30 cellular contexts compared by ENCODE assay signal in the genomic region with DNA sequence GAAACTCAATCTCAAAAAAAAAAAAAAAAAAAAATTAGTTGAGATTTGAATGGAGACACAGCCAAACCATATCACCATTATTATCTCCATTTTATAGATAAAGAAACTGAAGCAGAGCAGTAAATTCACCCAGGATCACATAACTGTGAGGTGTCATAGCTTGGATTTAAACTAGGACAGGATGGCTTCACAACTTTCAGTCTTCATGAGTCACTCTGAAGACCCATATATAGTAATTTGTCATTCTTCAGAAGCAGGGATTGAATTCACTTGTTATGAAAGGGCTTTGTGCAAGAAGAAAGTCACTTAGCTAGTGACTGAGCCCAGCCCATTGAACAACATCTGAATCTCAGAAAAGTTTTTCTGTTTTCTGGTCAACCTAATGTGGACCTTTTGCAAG.
DNase-seq lines count a peak whose midpoint lies in the region; ATAC-seq, FAIRE-seq and TF ChIP-seq lines count a peak whose summit lies in the region.
"Had no signal": no experiment of that assay in that cellular context is flagged by ENCODE, and none has a peak within 500 bp of the region (broad histone marks: within the 10 kb centered on the region; RNA-seq: fewer than 3 reads in every experiment).

No MANE protein-coding gene starts in this region.

- no peak overlapping the region for H3K4me2 ChIP-seq in astrocyte (ENCODE audit: low read length)
- H3K4me2 ChIP-seq: hepatocyte had no signal

- H3K27me3 ChIP-seq in astrocyte (ENCODE audit: insufficient read depth, low read length) (no peaks in the 10 kb centered on the region), testis (no peaks in the 10 kb centered on the region), vagina (no peaks in the 10 kb centered on the region)
- H3K27me3 ChIP-seq: hepatocyte, SJCRH30, suprapubic skin, upper lobe of right lung had no signal

- H3K27ac ChIP-seq in astrocyte (ENCODE audit: low read depth, low read length) (no peak overlapping the region), testis (no peak overlapping the region), vagina (no peak overlapping the region)
- H3K27ac ChIP-seq: coronary artery, hepatocyte, lower lobe of right lung, prostate gland, SJCRH30, suprapubic skin, upper lobe of right lung had no signal

- H3K9me3 Mint-ChIP-seq in activated T-cell treated with anti-CD3 and anti-CD28 coated beads, Interleukin-2, amount 50 U/mL, for 72 hours, result peaks cover 0 to 6% of the 10 kb centered on the region in 2 donors
- H3K9me3 Mint-ChIP-seq in astrocyte (ENCODE audit: unreplicated experiment), result peaks cover 13% of the 10 kb centered on the region

- H3K9ac ChIP-seq in astrocyte (ENCODE audit: low read length), result no peak overlapping the region

- peaks cover 2 to 6% of the 10 kb centered on the region in 2 donors for H3K36me3 Mint-ChIP-seq in activated T-cell treated with anti-CD3 and anti-CD28 coated beads, Interleukin-2, amount 50 U/mL, for 72 hours (ENCODE audit: insufficient read depth in 2 of 2)
- peaks cover 5% of the 10 kb centered on the region for H3K36me3 Mint-ChIP-seq in astrocyte (ENCODE audit: low read depth, unreplicated experiment)
- H3K36me3 Mint-ChIP-seq: activated naive CD8-positive, alpha-beta T cell; CD4-positive, CD25-positive, alpha-beta regulatory T cell had no signal

- no peaks in the 10 kb centered on the region for H3K4me1 Mint-ChIP-seq in activated T-cell treated with anti-CD3 and anti-CD28 coated beads, Interleukin-2, amount 50 U/mL, for 72 hours (ENCODE audit: low read depth)
- peaks cover 9% of the 10 kb centered on the region for H3K4me1 Mint-ChIP-seq in astrocyte (ENCODE audit: low read depth, unreplicated experiment)
- H3K4me1 Mint-ChIP-seq: CD4-positive, CD25-positive, alpha-beta regulatory T cell; naive thymus-derived CD8-positive, alpha-beta T cell; stimulated activated memory B cell treated with anti-CD40 and anti-IgM and Interleukin-4, amounts not matched to agents 10 μg/mL and 1 μg/mL and 100 μg/mL, for 72 hours had no signal

- no peaks in the 10 kb centered on the region for H3K79me2 ChIP-seq in astrocyte (ENCODE audit: insufficient read depth, low read length)
- H3K79me2 ChIP-seq: hepatocyte had no signal

- H3K9me3 ChIP-seq in astrocyte (ENCODE audit: insufficient read depth, low read depth, low read length), result no peaks in the 10 kb centered on the region
- no peaks in the 10 kb centered on the region for H3K9me3 ChIP-seq in testis
- no peaks in the 10 kb centered on the region for H3K9me3 ChIP-seq in vagina
- H3K9me3 ChIP-seq: lower lobe of right lung, prostate gland, SJCRH30, suprapubic skin, upper lobe of right lung had no signal

- H3K4me1 ChIP-seq in astrocyte (ENCODE audit: insufficient read depth, low read length), result no peaks in the 10 kb centered on the region
- H3K4me1 ChIP-seq in testis, result no peaks in the 10 kb centered on the region
- H3K4me1 ChIP-seq in vagina, result no peaks in the 10 kb centered on the region
- H3K4me1 ChIP-seq: lower lobe of right lung, prostate gland, SJCRH30, suprapubic skin, upper lobe of right lung had no signal

- intact Hi-C loops in testis (cut with DNase I; ENCODE audit: low total_unique reads), result no loop called here
- intact Hi-C loops in vagina (cut with DNase I), result no loop called here

- no peak for TF ChIP-seq POLR2A in testis (IDR thresholded peaks at IDR 0.05)
- TF ChIP-seq POLR2A in vagina (IDR thresholded peaks at IDR 0.05), result no peak

- no peak for DNase-seq in activated T-cell treated with anti-CD3 and anti-CD28 coated beads, Interleukin-2, amount 50 U/mL, for 72 hours
- no peak for DNase-seq in activated T-cell treated with anti-CD3 and anti-CD28 coated beads for 4 hours
- peak; percentile 18 for DNase-seq in astrocyte (ENCODE audit: low read depth)
- DNase-seq in iris pigment epithelial cell (ENCODE audit: low read depth), result peak; percentile 29
- DNase-seq in testis, result no peak
- no peak for DNase-seq in vagina (ENCODE audit: extremely low spot score in 2 of 2)
- DNase-seq: AML-193; caudate nucleus; CD4-positive, CD25-positive, alpha-beta regulatory T cell; effector memory CD4-positive, alpha-beta T cell; lower lobe of right lung; naive thymus-derived CD8-positive, alpha-beta T cell; NCI-H1048; NCI-H446 treated with DMSO at 0.1 percent for 48 hours; NCI-H774; SJCRH30; stimulated activated CD4-positive, alpha-beta T cell treated with anti-CD3 and anti-CD28 coated beads, Interleukin-4, amount 100 ng/mL, for 4 hours; T1000; upper lobe of right lung had no signal

- H3K27ac Mint-ChIP-seq in activated T-cell treated with anti-CD3 and anti-CD28 coated beads, Interleukin-2, amount 50 U/mL, for 72 hours, result no peak overlapping the region
- no peak overlapping the region for H3K27ac Mint-ChIP-seq in astrocyte (ENCODE audit: unreplicated experiment)
- H3K27ac Mint-ChIP-seq: activated naive CD8-positive, alpha-beta T cell; CD4-positive, CD25-positive, alpha-beta regulatory T cell; naive thymus-derived CD8-positive, alpha-beta T cell; stimulated activated memory B cell treated with anti-CD40 and anti-IgM and Interleukin-4, amounts not matched to agents 10 μg/mL and 1 μg/mL and 100 μg/mL, for 72 hours had no signal

- ATAC-seq in activated T-cell treated with anti-CD3 and anti-CD28 coated beads, Interleukin-2, amount 50 U/mL, for 72 hours (replicated peaks in 1 of 2), result peak; percentile 67 to 84
- no peak for ATAC-seq in GM18870 (IDR thresholded peaks at IDR 0.05; ENCODE audit: unreplicated experiment)
- ATAC-seq in GM18873 (IDR thresholded peaks at IDR 0.05; ENCODE audit: low FRiP score, unreplicated experiment), result no peak
- ATAC-seq: lower lobe of right lung; naive thymus-derived CD8-positive, alpha-beta T cell; stimulated activated memory B cell treated with anti-CD40 and anti-IgM and Interleukin-4, amounts not matched to agents 10 μg/mL and 1 μg/mL and 100 μg/mL, for 72 hours; upper lobe of right lung had no signal

- H3K4me3 Mint-ChIP-seq in activated T-cell treated with anti-CD3 and anti-CD28 coated beads, Interleukin-2, amount 50 U/mL, for 72 hours, result no peak overlapping the region
- H3K4me3 Mint-ChIP-seq in astrocyte (ENCODE audit: unreplicated experiment), result no peak overlapping the region
- H3K4me3 Mint-ChIP-seq: activated naive CD8-positive, alpha-beta T cell; CD4-positive, CD25-positive, alpha-beta regulatory T cell; naive thymus-derived CD8-positive, alpha-beta T cell; stimulated activated memory B cell treated with anti-CD40 and anti-IgM and Interleukin-4, amounts not matched to agents 10 μg/mL and 1 μg/mL and 100 μg/mL, for 72 hours had no signal

- no peak overlapping the region for H2AFZ ChIP-seq in astrocyte (ENCODE audit: low read depth, low read length)
- H2AFZ ChIP-seq: hepatocyte had no signal

- no peaks in the 10 kb centered on the region for H3K27me3 Mint-ChIP-seq in activated T-cell treated with anti-CD3 and anti-CD28 coated beads, Interleukin-2, amount 50 U/mL, for 72 hours (ENCODE audit: low read depth)
- no peaks in the 10 kb centered on the region for H3K27me3 Mint-ChIP-seq in astrocyte (ENCODE audit: low read depth, unreplicated experiment)
- H3K27me3 Mint-ChIP-seq: activated naive CD8-positive, alpha-beta T cell; CD4-positive, CD25-positive, alpha-beta regulatory T cell had no signal

- H3K36me3 ChIP-seq in astrocyte (ENCODE audit: insufficient read depth, low read length) (no peaks in the 10 kb centered on the region), testis (ENCODE audit: low read depth, missing control alignments) (no peaks in the 10 kb centered on the region), vagina (no peaks in the 10 kb centered on the region)
- H3K36me3 ChIP-seq: lower lobe of right lung, prostate gland, SJCRH30, suprapubic skin, upper lobe of right lung had no signal

- FAIRE-seq in astrocyte (lab: Jason Lieb, UNC), result no peak
- FAIRE-seq: D721Med, frontal cortex, GM18507 had no signal

- H4K20me1 ChIP-seq in astrocyte (ENCODE audit: insufficient read depth, low read length), result no peaks in the 10 kb centered on the region

- no peak overlapping the region for H3K4me3 ChIP-seq in astrocyte (ENCODE audit: insufficient read depth, low read depth, low read length)
- no peak overlapping the region for H3K4me3 ChIP-seq in testis
- no peak overlapping the region for H3K4me3 ChIP-seq in vagina
- H3K4me3 ChIP-seq: coronary artery, hepatocyte, lower lobe of right lung, prostate gland, SJCRH30, suprapubic skin, upper lobe of right lung had no signal

- TF ChIP-seq CTCF in astrocyte (IDR thresholded peaks at IDR 0.05; ENCODE audit: insufficient read depth, low read depth, low read length) (no peak), testis (IDR thresholded peaks at IDR 0.05) (no peak), vagina (IDR thresholded peaks at IDR 0.05) (no peak)

Comparison
In these comparisons a context has a peak if more than half of its experiments do, and no peak if none do; other contexts are left out.
1. ATAC-seq: peak in activated T-cell treated with anti-CD3 and anti-CD28 coated beads, Interleukin-2, amount 50 U/mL, for 72 hours (2 of 2); none in GM18870 (single experiment) and GM18873 (single experiment).
2. DNase-seq: peak in astrocyte (single experiment) and iris pigment epithelial cell (single experiment); none in activated T-cell treated with anti-CD3 and anti-CD28 coated beads, Interleukin-2, amount 50 U/mL, for 72 hours (0 of 2), activated T-cell treated with anti-CD3 and anti-CD28 coated beads for 4 hours (single experiment), testis (single experiment) and vagina (0 of 2).